11 cellular contexts compared by ENCODE assay signal in the genomic region with DNA sequence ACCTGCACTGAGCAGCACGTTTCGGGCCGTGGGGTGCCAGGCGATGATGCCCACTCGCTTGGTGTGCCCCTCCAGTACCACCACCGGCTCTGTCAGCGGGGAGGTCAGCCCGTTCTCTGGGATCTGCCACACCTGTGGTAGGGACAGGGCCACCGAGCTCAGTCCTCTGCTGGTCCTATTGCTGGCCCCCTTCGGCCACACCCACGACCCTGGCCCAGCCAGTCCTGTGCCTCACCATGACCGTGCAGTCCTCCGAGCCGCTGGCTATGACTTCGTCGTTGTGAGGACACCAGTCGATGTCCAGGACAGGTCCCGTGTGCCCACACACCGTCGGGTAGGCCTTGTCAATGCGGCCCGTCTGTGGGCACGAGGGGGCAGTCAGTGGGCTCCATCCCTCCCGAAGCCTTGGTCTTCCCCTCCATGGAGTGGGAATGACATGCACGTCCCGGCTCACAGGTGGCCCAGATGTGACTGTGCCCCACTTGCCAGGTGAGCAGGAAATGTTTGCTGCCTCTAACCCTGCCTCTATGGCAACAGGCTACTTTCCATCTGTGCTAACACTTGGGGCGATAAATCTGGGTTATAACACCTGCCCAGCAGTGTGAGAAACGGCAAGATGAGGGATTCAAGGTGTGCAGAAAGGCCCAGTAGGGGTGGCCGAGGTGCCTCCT. TPM values are rescaled to one million over a fixed set of nuclear protein-coding genes. Genes with fewer than 3 reads are reported as not detected.
DNase-seq lines count a peak whose midpoint lies in the region; ATAC-seq and TF ChIP-seq lines count a peak whose summit lies in the region.
"Had no signal": no experiment of that assay in that cellular context is flagged by ENCODE, and none has a peak within 500 bp of the region (broad histone marks: within the 10 kb centered on the region; RNA-seq: fewer than 3 reads in every experiment).

No MANE protein-coding gene starts in this region.

- peak overlapping the region in 4 of 11 experiments; percentile 1 to 83 (median 74); a peak in 2 of 22 replicates for H3K9ac ChIP-seq in BLaER1 treated with 17β-estradiol and CSF1 and Interleukin-3, amounts not matched to agents 10 nM and 100 nM

- H3K4me1 Mint-ChIP-seq in brain, result peaks cover 9% of the 10 kb centered on the region
- H3K4me1 Mint-ChIP-seq in naive thymus-derived CD8-positive, alpha-beta T cell, result peaks cover 38 to 82% (median 74%) of the 10 kb centered on the region in 4 donors

- DNase-seq in LNCaP clone FGC (ENCODE audit: low read depth) (no peak), SKM-1 (lab: John Stamatoyannopoulos, UW; ENCODE audit: unreplicated experiment) (no peak), NCI-H524 (lab: John Stamatoyannopoulos, UW) (no peak)
- peak in 3 of 10 donors; percentile 40 to 63 (median 57) for DNase-seq in naive thymus-derived CD8-positive, alpha-beta T cell
- DNase-seq: cortex of kidney, NCI-H1417 had no signal

- no peaks in the 10 kb centered on the region for H3K9me3 Mint-ChIP-seq in brain
- H3K9me3 Mint-ChIP-seq in naive thymus-derived CD8-positive, alpha-beta T cell, result no peaks in the 10 kb centered on the region

- H3K4me3 Mint-ChIP-seq in brain, result peak overlapping the region; percentile 84 to 89 (median 87)
- H3K4me3 Mint-ChIP-seq in naive thymus-derived CD8-positive, alpha-beta T cell, result peak overlapping the region; percentile 50 to 96 (median 68)

- ATAC-seq in naive thymus-derived CD8-positive, alpha-beta T cell, result peak; percentile 5 to 38
- ATAC-seq in GM19467 (IDR thresholded peaks at IDR 0.05; ENCODE audit: unreplicated experiment) (no peak), GM19351 (IDR thresholded peaks at IDR 0.05; ENCODE audit: unreplicated experiment) (no peak)

- POLR2A ChIA-PET in naive thymus-derived CD8-positive, alpha-beta T cell (lab: Charles Lee), result interaction anchor here (0.9 to 31.8 kb wide), 8 partner anchors 10 to 92 kb away, joined by 3 to 2390 read pairs (median 10); a partner anchor contains a TSS

- peak overlapping the region; percentile 88 to 99 (median 98) for H3K4me2 ChIP-seq in BLaER1 treated with 17β-estradiol and CSF1 and Interleukin-3, amounts not matched to agents 10 nM and 100 nM

- peaks cover 86 to 95% (median 91%) of the 10 kb centered on the region in 10 experiments for H3K4me1 ChIP-seq in BLaER1 treated with 17β-estradiol and CSF1 and Interleukin-3, amounts not matched to agents 10 nM and 100 nM

- H4K20me1 ChIP-seq in BLaER1 treated with 17β-estradiol and CSF1 and Interleukin-3, amounts not matched to agents 10 nM and 100 nM, result peaks cover 0 to 54% (median 25%) of the 10 kb centered on the region in 11 experiments; a peak in 14 of 22 replicates

- H3K4me3 ChIP-seq in BLaER1 treated with 17β-estradiol and CSF1 and Interleukin-3, amounts not matched to agents 10 nM and 100 nM, result peak overlapping the region in 5 of 10 experiments; percentile 66 to 79 (median 73); a peak in 7 of 20 replicates
- H3K4me3 ChIP-seq in LNCaP clone FGC (ENCODE audit: low read depth, low read length), result peak overlapping the region; percentile 95

- H3K27ac Mint-ChIP-seq in brain, result peak overlapping the region in 2 of 5 experiments; percentile 90 to 97
- peak overlapping the region; percentile 90 to 97 (median 92) for H3K27ac Mint-ChIP-seq in naive thymus-derived CD8-positive, alpha-beta T cell

- H3K27me3 ChIP-seq in BLaER1 treated with 17β-estradiol and CSF1 and Interleukin-3, amounts not matched to agents 10 nM and 100 nM, result no peaks in the 10 kb centered on the region

- peaks cover 0 to 49% (median 0%) of the 10 kb centered on the region in 11 experiments; a peak in 9 of 22 replicates for H3K36me3 ChIP-seq in BLaER1 treated with 17β-estradiol and CSF1 and Interleukin-3, amounts not matched to agents 10 nM and 100 nM

- TF ChIP-seq CTCF in LNCaP clone FGC (IDR thresholded peaks at IDR 0.05; ENCODE audit: control insufficient read depth, extremely low read depth, insufficient read depth), result no peak
- TF ChIP-seq CTCF in brain (conservative IDR thresholded peaks at IDR 0.05), result no peak

- no peak overlapping the region for H3K27ac ChIP-seq in BLaER1 treated with 17β-estradiol and CSF1 and Interleukin-3, amounts not matched to agents 10 nM and 100 nM

- no peaks in the 10 kb centered on the region for H3K27me3 Mint-ChIP-seq in brain
- H3K27me3 Mint-ChIP-seq in naive thymus-derived CD8-positive, alpha-beta T cell, result no peaks in the 10 kb centered on the region

- H3K36me3 Mint-ChIP-seq in brain, result no peaks in the 10 kb centered on the region
- H3K36me3 Mint-ChIP-seq in naive thymus-derived CD8-positive, alpha-beta T cell, result peaks cover 0 to 3% (median 0%) of the 10 kb centered on the region in 3 donors

- no peaks in the 10 kb centered on the region for H3K9me3 ChIP-seq in BLaER1 treated with 17β-estradiol and CSF1 and Interleukin-3, amounts not matched to agents 10 nM and 100 nM (replicated peaks in 1 of 11)

RNA-seq across cellular contexts. Expression of a gene that starts 1.4 kb away (rescaled TPM):
- polyA plus RNA-seq in brain (ENCODE audit: insufficient read depth, low read depth, low replicate concordance), result 124 TPM
- total RNA-seq in naive thymus-derived CD8-positive, alpha-beta T cell, result 10 to 100 TPM; 21.2 to 22.3 TPM
- polyA plus RNA-seq in naive thymus-derived CD8-positive, alpha-beta T cell, result 10 to 100 TPM in 1 of 3 donors, 1 to 10 TPM in 2; 9.2 to 12.6 (median 9.8) TPM

RNA-seq across cellular contexts. Expression of a gene that starts 4.4 kb away (rescaled TPM):
- 2.7 TPM for polyA plus RNA-seq in brain (ENCODE audit: insufficient read depth, low read depth, low replicate concordance)
- total RNA-seq in naive thymus-derived CD8-positive, alpha-beta T cell, result 100 to 1,000 TPM; 212 to 215 TPM
- 100 to 1,000 TPM; 647 to 717 (median 686) TPM for polyA plus RNA-seq in naive thymus-derived CD8-positive, alpha-beta T cell

RNA-seq across cellular contexts. Expression of a gene that starts 10.7 kb away (rescaled TPM):
- polyA plus RNA-seq in brain (ENCODE audit: insufficient read depth, low read depth, low replicate concordance), result not detected
- not detected for total RNA-seq in naive thymus-derived CD8-positive, alpha-beta T cell
- 1 to 10 TPM in 1 of 3 donors, under 1 TPM in 2; 0.20 to 1.2 (median 0.86) TPM for polyA plus RNA-seq in naive thymus-derived CD8-positive, alpha-beta T cell
- total RNA-seq: liver had no signal
- polyA plus RNA-seq: liver had no signal

RNA-seq across cellular contexts. Expression of a gene that starts 13.3 kb away (rescaled TPM):
- polyA plus RNA-seq in brain (ENCODE audit: insufficient read depth, low read depth, low replicate concordance), result 4.8 TPM
- total RNA-seq in naive thymus-derived CD8-positive, alpha-beta T cell, result 1 to 10 TPM; 2.9 to 3.7 TPM
- under 1 TPM; 0.58 to 0.96 (median 0.62) TPM for polyA plus RNA-seq in naive thymus-derived CD8-positive, alpha-beta T cell

RNA-seq across cellular contexts. Expression of a gene that starts 13.6 kb away (rescaled TPM):
- 30.9 TPM for polyA plus RNA-seq in brain (ENCODE audit: insufficient read depth, low read depth, low replicate concordance)
- total RNA-seq in naive thymus-derived CD8-positive, alpha-beta T cell, result 10 to 100 TPM; 80.9 to 82.8 TPM
- polyA plus RNA-seq in naive thymus-derived CD8-positive, alpha-beta T cell, result 10 to 100 TPM; 41.9 to 45.9 (median 43.2) TPM

Comparison
In these comparisons a context has a peak if more than half of its experiments do, and no peak if none do; other contexts are left out.
1. ATAC-seq: peak in naive thymus-derived CD8-positive, alpha-beta T cell (2 of 2); none in GM19467 (single experiment) and GM19351 (single experiment).
2. RNA of a gene that starts 4.4 kb away (polyA plus RNA-seq): 647 to 717 TPM in naive thymus-derived CD8-positive, alpha-beta T cell; 2.7 TPM in brain (single experiment); every median in the first group is over 100 times any median in the second.